In genomic region chr20:59051666-59052065, GRCh38 we compare ENCODE assay signal across 2 cellular contexts.
TF ChIP-seq lines count a peak whose summit lies in the region.

No MANE protein-coding gene starts in this region.

TF ChIP-seq in GM23338, 12 proteins besides CTCF, POLR2A, EP300 and RAD21:
- TF ChIP-seq CREB1 (CRISPR knock-in tag; IDR thresholded peaks at IDR 0.05; ENCODE audit: low read depth) = no peak
- TF ChIP-seq EZH2 (IDR thresholded peaks at IDR 0.05; ENCODE audit: low read depth, unreplicated experiment) = no peak
- TF ChIP-seq ZNF114 (CRISPR knock-in tag; IDR thresholded peaks at IDR 0.05) = no peak
- TF ChIP-seq NANOG (IDR thresholded peaks at IDR 0.05; ENCODE audit: borderline replicate concordance) = no peak
- TF ChIP-seq JUNB (IDR thresholded peaks at IDR 0.05; ENCODE audit: unreplicated experiment) = no peak
- no peak for TF ChIP-seq ETS1 (IDR thresholded peaks at IDR 0.05)
- no peak for TF ChIP-seq EZH2phosphoT487 (IDR thresholded peaks at IDR 0.05; ENCODE audit: unreplicated experiment)
- no peak for TF ChIP-seq ZNF331 (CRISPR knock-in tag; IDR thresholded peaks at IDR 0.05; ENCODE audit: low read depth)
- no peak for TF ChIP-seq REST (IDR thresholded peaks at IDR 0.05; ENCODE audit: unreplicated experiment)

TF ChIP-seq in H1, 55 proteins besides CTCF, POLR2A, EP300 and RAD21:
- TF ChIP-seq RFX5 (IDR thresholded peaks at IDR 0.05; ENCODE audit: borderline replicate concordance, low read depth, low read length) (no peak), USF2 (IDR thresholded peaks at IDR 0.05; ENCODE audit: low read length) (no peak), CREB1 (IDR thresholded peaks at IDR 0.05) (no peak), SIN3A (conservative IDR thresholded peaks at IDR 0.05 in 1 of 2, IDR thresholded peaks at IDR 0.05 in 1 of 2; ENCODE audit: low read depth in 1 of 2, low read length in 2 of 2) (no peak), MAFK (IDR thresholded peaks at IDR 0.05; ENCODE audit: low read depth, low read length) (no peak), NRF1 (IDR thresholded peaks at IDR 0.05; ENCODE audit: low read depth, low read length) (no peak), CBX8 (IDR thresholded peaks at IDR 0.05; ENCODE audit: borderline replicate concordance, low read depth, low read length) (no peak), CEBPB (IDR thresholded peaks at IDR 0.05; ENCODE audit: low read depth, low read length) (no peak), E2F6 (IDR thresholded peaks at IDR 0.05) (no peak), ASH2L (IDR thresholded peaks at IDR 0.05; ENCODE audit: low read length) (no peak), TAF1 (IDR thresholded peaks at IDR 0.05; ENCODE audit: low read depth, low read length) (no peak), BRCA1 (IDR thresholded peaks at IDR 0.05; ENCODE audit: low read depth, low read length) (no peak), SP4 (IDR thresholded peaks at IDR 0.05; ENCODE audit: low read length) (no peak), TCF12 (IDR thresholded peaks at IDR 0.05; ENCODE audit: low read depth, low read length) (no peak), SP1 (IDR thresholded peaks at IDR 0.05; ENCODE audit: low read depth, low read length) (no peak), SUZ12 (IDR thresholded peaks at IDR 0.05; ENCODE audit: low read length) (no peak), HDAC2 (IDR thresholded peaks at IDR 0.05; ENCODE audit: borderline replicate concordance in 1 of 2, low read depth in 2 of 2, low read length in 2 of 2) (no peak), CHD2 (IDR thresholded peaks at IDR 0.05; ENCODE audit: low read length) (no peak), RBBP5 (IDR thresholded peaks at IDR 0.05; ENCODE audit: borderline replicate concordance, low read depth, low read length) (no peak)
